38 cellular contexts compared by ENCODE assay signal in genomic region chr16:13101828-13102227, GRCh38.
"Had no signal": no experiment of that assay in that cellular context is flagged by ENCODE, and none has a peak within 500 bp of the region (broad histone marks: within the 10 kb centered on the region; RNA-seq: fewer than 3 reads in every experiment).

No MANE protein-coding gene starts in this region.

- H3K4me3 ChIP-seq: ascending aorta, cardiac muscle cell had no signal

- H3K36me3 ChIP-seq: ascending aorta, cardiac muscle cell had no signal

- H3K27me3 ChIP-seq: ascending aorta, cardiac muscle cell had no signal

- H3K4me1 ChIP-seq: ascending aorta had no signal

- H3K4me3 Mint-ChIP-seq: activated CD4-positive, alpha-beta memory T cell treated with anti-CD3 and anti-CD28 coated beads for 36 hours; activated CD4-positive, alpha-beta T cell treated with anti-CD3 and anti-CD28 coated beads, Interleukin-2, amount 10 ng/mL, durations not matched to agents 24 days and 14 days; activated CD8-positive, alpha-beta T cell treated with anti-CD3 and anti-CD28 coated beads for 36 hours; activated naive CD4-positive, alpha-beta T cell treated with anti-CD3 and anti-CD28 coated beads for 36 hours; activated naive CD8-positive, alpha-beta T cell treated with anti-CD3 and anti-CD28 coated beads, Interleukin-2, amount 10 ng/mL, durations not matched to agents 7 days and 5 days; activated naive CD8-positive, alpha-beta T cell treated with anti-CD3 and anti-CD28 coated beads, Interleukin-2, amount 50 U/mL, for 24 hours; activated T-cell treated with anti-CD3 and anti-CD28 coated beads, Interleukin-2, amount 50 U/mL, for 4 hours; activated T-cell treated with anti-CD3 and anti-CD28 coated beads, Interleukin-2, amount 50 U/mL, for 72 hours; activated T-helper 1 cell treated with anti-CD3 and anti-CD28 coated beads, Interleukin-12 subunit alpha, Interleukin-12 subunit beta, Interleukin-2, Interleukin-4 antibody, amounts not matched to agents 30 ng/mL and 10 ng/mL and 1 ng/mL, durations not matched to agents 14 hours and 24 hours and 36 hours; activated T-helper 17 cell treated with anti-CD3 and anti-CD28 coated beads, Interleukin-2, amount 50 U/mL, for 72 hours; brain; central memory CD8-positive, alpha-beta T cell; T-helper 1 cell treated with Interleukin-12 subunit alpha and Interleukin-12 subunit beta and Interleukin-4 antibody, amounts not matched to agents 30 μg/mL and 1 μg/mL, for 36 hours; T-helper 2 cell treated with Interferon-gamma antibody and Interleukin-4, amounts not matched to agents 5 μg/mL and 100 μg/mL, for 36 hours had no signal

- H3K4me1 Mint-ChIP-seq: activated CD4-positive, alpha-beta T cell treated with anti-CD3 and anti-CD28 coated beads, Interleukin-2, amount 10 ng/mL, durations not matched to agents 24 days and 14 days; activated naive CD8-positive, alpha-beta T cell treated with anti-CD3 and anti-CD28 coated beads, Interleukin-2, amount 10 ng/mL, durations not matched to agents 7 days and 5 days; activated naive CD8-positive, alpha-beta T cell treated with anti-CD3 and anti-CD28 coated beads, Interleukin-2, amount 50 U/mL, for 24 hours; activated T-helper 17 cell treated with anti-CD3 and anti-CD28 coated beads, Interleukin-2, amount 50 U/mL, for 72 hours; brain; central memory CD8-positive, alpha-beta T cell had no signal

- ATAC-seq: activated CD4-positive, CD25-positive, alpha-beta regulatory T cell treated with anti-CD3 and anti-CD28 coated beads, Interleukin-2, amount 50 U/mL, for 24 hours; activated CD8-positive, alpha-beta T cell treated with anti-CD3 and anti-CD28 coated beads for 36 hours; activated naive CD4-positive, alpha-beta T cell treated with anti-CD3 and anti-CD28 coated beads, Interleukin-2, amount 50 U/mL, for 72 hours; activated naive CD8-positive, alpha-beta T cell treated with anti-CD3 and anti-CD28 coated beads, Interleukin-2, amount 50 U/mL, for 24 hours; activated T-cell treated with anti-CD3 and anti-CD28 coated beads, Interleukin-2, amount 50 U/mL, for 4 hours; activated T-cell treated with anti-CD3 and anti-CD28 coated beads, Interleukin-2, amount 50 U/mL, for 72 hours; activated T-helper 17 cell treated with anti-CD3 and anti-CD28 coated beads, Interleukin-2, amount 50 U/mL, for 72 hours had no signal

- H3K27ac Mint-ChIP-seq: activated CD4-positive, alpha-beta memory T cell treated with anti-CD3 and anti-CD28 coated beads for 36 hours; activated CD4-positive, alpha-beta T cell treated with anti-CD3 and anti-CD28 coated beads, Interleukin-2, amount 10 ng/mL, durations not matched to agents 24 days and 14 days; activated CD8-positive, alpha-beta T cell treated with anti-CD3 and anti-CD28 coated beads for 36 hours; activated naive CD4-positive, alpha-beta T cell treated with anti-CD3 and anti-CD28 coated beads for 36 hours; activated naive CD4-positive, alpha-beta T cell treated with anti-CD3 and anti-CD28 coated beads, Interleukin-2, amount 50 U/mL, for 72 hours; activated naive CD8-positive, alpha-beta T cell treated with anti-CD3 and anti-CD28 coated beads, Interleukin-2, amount 10 ng/mL, durations not matched to agents 7 days and 5 days; activated naive CD8-positive, alpha-beta T cell treated with anti-CD3 and anti-CD28 coated beads, Interleukin-2, amount 50 U/mL, for 24 hours; activated T-cell treated with anti-CD3 and anti-CD28 coated beads, Interleukin-2, amount 50 U/mL, for 72 hours; activated T-helper 1 cell treated with anti-CD3 and anti-CD28 coated beads, Interleukin-12 subunit alpha, Interleukin-12 subunit beta, Interleukin-2, Interleukin-4 antibody, amounts not matched to agents 30 ng/mL and 10 ng/mL and 1 ng/mL, durations not matched to agents 14 hours and 24 hours and 36 hours; activated T-helper 17 cell treated with anti-CD3 and anti-CD28 coated beads, Interleukin-2, amount 50 U/mL, for 72 hours; brain; T-helper 1 cell treated with Interleukin-12 subunit alpha and Interleukin-12 subunit beta and Interleukin-4 antibody, amounts not matched to agents 30 μg/mL and 1 μg/mL, for 36 hours; T-helper 2 cell treated with Interferon-gamma antibody and Interleukin-4, amounts not matched to agents 5 μg/mL and 100 μg/mL, for 36 hours had no signal

- H3K9me3 Mint-ChIP-seq: activated CD4-positive, alpha-beta T cell treated with anti-CD3 and anti-CD28 coated beads, Interleukin-2, amount 10 ng/mL, durations not matched to agents 24 days and 14 days; activated naive CD8-positive, alpha-beta T cell treated with anti-CD3 and anti-CD28 coated beads, Interleukin-2, amount 10 ng/mL, durations not matched to agents 7 days and 5 days had no signal

- H3K9me3 ChIP-seq: ascending aorta had no signal

- DNase-seq: activated CD4-positive, alpha-beta memory T cell treated with anti-CD3 and anti-CD28 coated beads for 36 hours; activated CD4-positive, alpha-beta T cell treated with anti-CD3 and anti-CD28 coated beads for 4 hours; activated CD4-positive, alpha-beta T cell treated with anti-CD3 and anti-CD28 coated beads, Interleukin-2, amount 10 ng/mL, durations not matched to agents 24 days and 14 days; activated CD4-positive, alpha-beta T cell treated with anti-CD3 and anti-CD28 coated beads, Interleukin-2, amount 50 U/mL, for 1 hour; activated CD4-positive, alpha-beta T cell treated with anti-CD3 and anti-CD28 coated beads, Interleukin-2, amount 50 U/mL, for 4 hours; activated CD4-positive, CD25-positive, alpha-beta regulatory T cell; activated CD8-positive, alpha-beta memory T cell treated with anti-CD3 and anti-CD28 coated beads, Interleukin-2, amount 50 U/mL, for 4 hours; activated CD8-positive, alpha-beta T cell treated with anti-CD3 and anti-CD28 coated beads for 36 hours; activated effector memory CD4-positive, alpha-beta T cell treated with anti-CD3 and anti-CD28 coated beads, Interleukin-2, amount 50 U/mL, for 16 hours; activated gamma-delta T cell treated with Interleukin-2 at 50 U/mL for 16 hours; activated naive CD4-positive, alpha-beta T cell; activated naive CD4-positive, alpha-beta T cell treated with anti-CD3 and anti-CD28 coated beads for 36 hours; activated naive CD4-positive, alpha-beta T cell treated with anti-CD3 and anti-CD28 coated beads, Interleukin-2, amount 50 U/mL, for 16 hours; activated naive CD8-positive, alpha-beta T cell treated with anti-CD3 and anti-CD28 coated beads, Interleukin-2, amount 10 ng/mL, durations not matched to agents 7 days and 5 days; activated naive CD8-positive, alpha-beta T cell treated with anti-CD3 and anti-CD28 coated beads, Interleukin-2, amount 50 U/mL, for 24 hours; activated T-cell treated with anti-CD3 and anti-CD28 coated beads for 4 hours; activated T-cell treated with anti-CD3 and anti-CD28 coated beads, Interleukin-2, amount 50 U/mL, for 1 hour; activated T-cell treated with anti-CD3 and anti-CD28 coated beads, Interleukin-2, amount 50 U/mL, for 4 hours; activated T-cell treated with anti-CD3 and anti-CD28 coated beads, Interleukin-2, amount 50 U/mL, for 72 hours; amygdala; anterior cingulate cortex; caudate nucleus; SW 1271; T-helper 1 cell; T-helper 2 cell; T-helper 9 cell had no signal

- H3K27ac ChIP-seq: ascending aorta, cardiac muscle cell, VCaP had no signal

- H3K27me3 Mint-ChIP-seq: activated CD4-positive, alpha-beta memory T cell treated with anti-CD3 and anti-CD28 coated beads for 36 hours; activated CD4-positive, alpha-beta T cell treated with anti-CD3 and anti-CD28 coated beads, Interleukin-2, amount 10 ng/mL, durations not matched to agents 24 days and 14 days; activated CD8-positive, alpha-beta T cell treated with anti-CD3 and anti-CD28 coated beads for 36 hours; activated naive CD8-positive, alpha-beta T cell treated with anti-CD3 and anti-CD28 coated beads, Interleukin-2, amount 10 ng/mL, durations not matched to agents 7 days and 5 days; activated naive CD8-positive, alpha-beta T cell treated with anti-CD3 and anti-CD28 coated beads, Interleukin-2, amount 50 U/mL, for 24 hours; activated T-helper 17 cell treated with anti-CD3 and anti-CD28 coated beads, Interleukin-2, amount 50 U/mL, for 72 hours; central memory CD8-positive, alpha-beta T cell had no signal

- FAIRE-seq: TTC549 had no signal

- H3K36me3 Mint-ChIP-seq: activated CD4-positive, alpha-beta memory T cell treated with anti-CD3 and anti-CD28 coated beads for 36 hours; activated naive CD4-positive, alpha-beta T cell treated with anti-CD3 and anti-CD28 coated beads, Interleukin-2, amount 50 U/mL, for 72 hours; activated naive CD8-positive, alpha-beta T cell treated with anti-CD3 and anti-CD28 coated beads, Interleukin-2, amount 10 ng/mL, durations not matched to agents 7 days and 5 days had no signal
